Comparison of ENCODE assay signal across 1 cellular context in genomic region chr1:22052115-22053017, GRCh38.
TF ChIP-seq lines count a peak whose summit lies in the region.

CDC42 (plus strand) TSS chr1:22052709; CDS start chr1:22078479, 25,770 bp downstream.

TF ChIP-seq in HEK293, 187 proteins besides CTCF, POLR2A, EP300 and RAD21 (continued from another document):
- TF ChIP-seq, protein P1, sequence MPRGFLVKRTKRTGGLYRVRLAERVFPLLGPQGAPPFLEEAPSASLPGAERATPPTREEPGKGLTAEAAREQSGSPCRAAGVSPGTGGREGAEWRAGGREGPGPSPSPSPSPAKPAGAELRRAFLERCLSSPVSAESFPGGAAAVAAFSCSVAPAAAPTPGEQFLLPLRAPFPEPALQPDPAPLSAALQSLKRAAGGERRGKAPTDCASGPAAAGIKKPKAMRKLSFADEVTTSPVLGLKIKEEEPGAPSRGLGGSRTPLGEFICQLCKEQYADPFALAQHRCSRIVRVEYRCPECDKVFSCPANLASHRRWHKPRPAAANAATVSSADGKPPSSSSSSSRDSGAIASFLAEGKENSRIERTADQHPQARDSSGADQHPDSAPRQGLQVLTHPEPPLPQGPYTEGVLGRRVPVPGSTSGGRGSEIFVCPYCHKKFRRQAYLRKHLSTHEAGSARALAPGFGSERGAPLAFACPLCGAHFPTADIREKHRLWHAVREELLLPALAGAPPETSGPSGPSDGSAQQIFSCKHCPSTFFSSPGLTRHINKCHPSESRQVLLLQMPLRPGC (tag by site-specific recombination; IDR thresholded peaks at IDR 0.05) = no peak
- TF ChIP-seq MZF1 (tag by site-specific recombination; IDR thresholded peaks at IDR 0.05; ENCODE audit: borderline replicate concordance) = no peak
- no peak for TF ChIP-seq ZNF560 (tag by site-specific recombination; IDR thresholded peaks at IDR 0.05; ENCODE audit: borderline replicate concordance)
- TF ChIP-seq GFI1B (tag by site-specific recombination; IDR thresholded peaks at IDR 0.05) = no peak
- TF ChIP-seq ZNF768 (tag by site-specific recombination; IDR thresholded peaks at IDR 0.05) = no peak
- TF ChIP-seq, protein P2, sequence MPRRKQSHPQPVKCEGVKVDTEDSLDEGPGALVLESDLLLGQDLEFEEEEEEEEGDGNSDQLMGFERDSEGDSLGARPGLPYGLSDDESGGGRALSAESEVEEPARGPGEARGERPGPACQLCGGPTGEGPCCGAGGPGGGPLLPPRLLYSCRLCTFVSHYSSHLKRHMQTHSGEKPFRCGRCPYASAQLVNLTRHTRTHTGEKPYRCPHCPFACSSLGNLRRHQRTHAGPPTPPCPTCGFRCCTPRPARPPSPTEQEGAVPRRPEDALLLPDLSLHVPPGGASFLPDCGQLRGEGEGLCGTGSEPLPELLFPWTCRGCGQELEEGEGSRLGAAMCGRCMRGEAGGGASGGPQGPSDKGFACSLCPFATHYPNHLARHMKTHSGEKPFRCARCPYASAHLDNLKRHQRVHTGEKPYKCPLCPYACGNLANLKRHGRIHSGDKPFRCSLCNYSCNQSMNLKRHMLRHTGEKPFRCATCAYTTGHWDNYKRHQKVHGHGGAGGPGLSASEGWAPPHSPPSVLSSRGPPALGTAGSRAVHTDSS (tag by site-specific recombination; IDR thresholded peaks at IDR 0.05) = no peak
- TF ChIP-seq KLF9 (tag by site-specific recombination; IDR thresholded peaks at IDR 0.05; ENCODE audit: low read depth) = peak; percentile 71
- TF ChIP-seq ZNF239 (tag by site-specific recombination; IDR thresholded peaks at IDR 0.05) = no peak
- TF ChIP-seq ZBTB8A (tag by site-specific recombination; IDR thresholded peaks at IDR 0.05) = peak; percentile 79
